In the genomic region with DNA sequence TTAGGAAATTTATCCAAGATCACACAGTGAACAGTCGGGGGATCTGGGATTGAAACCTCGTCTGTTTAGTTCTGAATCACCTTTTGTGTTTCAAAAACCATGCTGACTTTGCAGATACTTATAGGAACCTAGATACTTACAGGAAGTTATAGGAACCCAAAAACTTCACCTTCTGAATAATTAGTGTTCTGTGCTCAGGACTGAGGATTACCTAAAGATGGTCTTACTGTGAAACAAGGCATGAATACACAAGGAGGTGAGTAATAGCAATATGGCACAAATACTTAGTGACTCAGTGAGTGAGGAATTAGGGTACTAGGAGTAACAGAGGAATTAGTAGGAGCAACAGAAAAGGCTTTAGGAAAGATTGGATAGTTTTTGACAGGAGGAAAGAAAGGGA, we compare ENCODE assay signal across 22 cellular contexts.
DNase-seq lines count a peak whose midpoint lies in the region; ATAC-seq and TF ChIP-seq lines count a peak whose summit lies in the region.
"Had no signal": no experiment of that assay in that cellular context is flagged by ENCODE, and none has a peak within 500 bp of the region (broad histone marks: within the 10 kb centered on the region; RNA-seq: fewer than 3 reads in every experiment).

No MANE protein-coding gene starts in this region.

- no peaks in the 10 kb centered on the region for H3F3A ChIP-seq in PC-3 (ENCODE audit: low read length, unreplicated experiment)

- H3K9me2 ChIP-seq in PC-3 (replicated peaks; ENCODE audit: low read length), result no peaks in the 10 kb centered on the region

- H3K4me3 Mint-ChIP-seq in CD4-positive, alpha-beta memory T cell, result no peak overlapping the region
- H3K4me3 Mint-ChIP-seq: activated T-cell treated with anti-CD3 and anti-CD28 coated beads, Interleukin-2, amount 50 U/mL, for 4 hours; endodermal cell; GM23338; neural crest cell; T-helper 2 cell treated with Interferon-gamma antibody and Interleukin-4, amounts not matched to agents 5 μg/mL and 100 μg/mL, for 36 hours had no signal

- no peaks in the 10 kb centered on the region for H3K27me3 ChIP-seq in PC-3 (ENCODE audit: low read length)
- no peaks in the 10 kb centered on the region for H3K27me3 ChIP-seq in CD4-positive, alpha-beta memory T cell (ENCODE audit: insufficient read depth, low read length)
- H3K27me3 ChIP-seq: gastroesophageal sphincter had no signal

- H3K4me2 ChIP-seq in PC-3 (ENCODE audit: low read length), result peak overlapping the region; percentile 66
- H3K4me2 ChIP-seq: GM23338 had no signal

- no peaks in the 10 kb centered on the region for H3K79me2 ChIP-seq in PC-3 (ENCODE audit: low read length)

- H3K4me3 ChIP-seq in PC-3 (ENCODE audit: low read length), result no peak overlapping the region; the same call in 1 of the 2 replicates
- H3K4me3 ChIP-seq in epithelial cell of proximal tubule (ENCODE audit: low read depth, low read length), result no peak overlapping the region
- H3K4me3 ChIP-seq in CD4-positive, alpha-beta memory T cell (ENCODE audit: low read length in 2 of 2), result no peak overlapping the region
- H3K4me3 ChIP-seq: gastroesophageal sphincter, GM23338, psoas muscle, SK-N-MC had no signal

- H3K36me3 ChIP-seq in PC-3 (ENCODE audit: low read depth, low read length), result no peaks in the 10 kb centered on the region
- H3K36me3 ChIP-seq in CD4-positive, alpha-beta memory T cell (ENCODE audit: insufficient read depth, low read length), result no peaks in the 10 kb centered on the region
- H3K36me3 ChIP-seq: gastroesophageal sphincter had no signal

- DNase-seq in EL, result peak; percentile 36
- peak; percentile 85 for DNase-seq in PC-3
- peak; percentile 55 for DNase-seq in epithelial cell of proximal tubule (ENCODE audit: low read depth)
- DNase-seq in non-pigmented ciliary epithelial cell (ENCODE audit: low read depth), result peak; percentile 38
- no peak for DNase-seq in CD4-positive, alpha-beta memory T cell
- DNase-seq in NCI-H748 (lab: John Stamatoyannopoulos, UW; ENCODE audit: unreplicated experiment), result no peak
- DNase-seq: activated CD4-positive, CD25-positive, alpha-beta regulatory T cell; activated naive CD4-positive, alpha-beta T cell treated with anti-CD3 and anti-CD28 coated beads, Interleukin-2, amount 50 U/mL, for 16 hours; activated T-cell treated with anti-CD3 and anti-CD28 coated beads, Interleukin-2, amount 50 U/mL, for 4 hours; aorta; endodermal cell; Kasumi-1; NCI-H1417; NCI-H774; psoas muscle had no signal

- peak overlapping the region; percentile 94 for H3K27ac ChIP-seq in PC-3 (ENCODE audit: low read length)
- H3K27ac ChIP-seq in CD4-positive, alpha-beta memory T cell (ENCODE audit: low read depth, low read length), result no peak overlapping the region
- H3K27ac ChIP-seq: gastroesophageal sphincter, psoas muscle, SK-N-MC had no signal

- intact Hi-C loops in PC-3 (cut with micrococcal nuclease), result no loop called here
- intact Hi-C loops in CD4-positive, alpha-beta memory T cell (cut with micrococcal nuclease), result no loop called here

- H2AFZ ChIP-seq in PC-3 (ENCODE audit: low read length), result no peak overlapping the region
- H2AFZ ChIP-seq: GM23338 had no signal

- peak overlapping the region; percentile 41 for H3K9ac ChIP-seq in PC-3 (ENCODE audit: low read length)

- no peaks in the 10 kb centered on the region for H4K20me1 ChIP-seq in PC-3 (ENCODE audit: low read length)

- peaks cover 0 to 1% of the 10 kb centered on the region in 2 donors for H3K27me3 Mint-ChIP-seq in CD4-positive, alpha-beta memory T cell

- CTCF ChIA-PET in PC-3 (lab: Charles Lee), result no interaction called here
- CTCF ChIA-PET in CD4-positive, alpha-beta memory T cell (lab: Charles Lee; ENCODE audit: partially characterized antibody), result no interaction called here

- no peak overlapping the region for H3K27ac Mint-ChIP-seq in CD4-positive, alpha-beta memory T cell
- H3K27ac Mint-ChIP-seq: endodermal cell; GM23338; T-helper 2 cell treated with Interferon-gamma antibody and Interleukin-4, amounts not matched to agents 5 μg/mL and 100 μg/mL, for 36 hours had no signal

- ATAC-seq in PC-3 (peak; percentile 75), SK-N-SH treated with all-trans-retinoic acid at 6 μM for 48 hours (no peak), GM19455 (IDR thresholded peaks at IDR 0.05; ENCODE audit: unreplicated experiment) (no peak)
- ATAC-seq: activated T-cell treated with anti-CD3 and anti-CD28 coated beads, Interleukin-2, amount 50 U/mL, for 4 hours; gastroesophageal sphincter; GM23338; psoas muscle had no signal

- peaks cover 0 to 14% (median 8%) of the 10 kb centered on the region in 8 donors for H3K9me3 Mint-ChIP-seq in CD4-positive, alpha-beta memory T cell

- H3K4me1 Mint-ChIP-seq in CD4-positive, alpha-beta memory T cell, result no peaks in the 10 kb centered on the region
- H3K4me1 Mint-ChIP-seq: endodermal cell, GM23338, neural crest cell had no signal

- POLR2A ChIA-PET in PC-3 (lab: Charles Lee; ENCODE audit: unreplicated experiment), result no interaction called here
- POLR2A ChIA-PET in CD4-positive, alpha-beta memory T cell (lab: Charles Lee; ENCODE audit: partially characterized antibody), result no interaction called here

- no peaks in the 10 kb centered on the region for H3K9me3 ChIP-seq in PC-3 (ENCODE audit: low read length)
- no peaks in the 10 kb centered on the region for H3K9me3 ChIP-seq in CD4-positive, alpha-beta memory T cell (ENCODE audit: control insufficient read depth in 1 of 2, low read length in 2 of 2)
- H3K9me3 ChIP-seq: gastroesophageal sphincter, psoas muscle had no signal

- TF ChIP-seq CTCF in PC-3 (conservative IDR thresholded peaks at IDR 0.05; ENCODE audit: low read depth, low read length) (no peak), epithelial cell of proximal tubule (conservative IDR thresholded peaks at IDR 0.05; ENCODE audit: low read depth, low read length) (no peak)

- BruUV-seq in PC-3 (replicated peaks; lab: Mats Ljungman, UMichigan), result no TSS peak

- H3K36me3 Mint-ChIP-seq in CD4-positive, alpha-beta memory T cell, result no peaks in the 10 kb centered on the region

- H3K4me1 ChIP-seq in PC-3 (ENCODE audit: insufficient read depth, low read length), result peaks cover 49% of the 10 kb centered on the region
- H3K4me1 ChIP-seq in CD4-positive, alpha-beta memory T cell (ENCODE audit: insufficient read depth, low read length), result no peaks in the 10 kb centered on the region
- H3K4me1 ChIP-seq: gastroesophageal sphincter, psoas muscle had no signal

TF ChIP-seq in SK-N-SH treated with all-trans-retinoic acid at 6 μM for 48 hours, 23 proteins besides CTCF, POLR2A, EP300 and RAD21:
- TF ChIP-seq OSR1 (CRISPR knock-in tag; IDR thresholded peaks at IDR 0.05) (no peak), BACH2 (CRISPR knock-in tag; IDR thresholded peaks at IDR 0.05; ENCODE audit: borderline replicate concordance) (no peak), TOX (CRISPR knock-in tag; IDR thresholded peaks at IDR 0.05; ENCODE audit: borderline replicate concordance) (no peak), TCF4 (CRISPR knock-in tag; IDR thresholded peaks at IDR 0.05; ENCODE audit: borderline replicate concordance) (no peak), ARNTL (CRISPR knock-in tag; IDR thresholded peaks at IDR 0.05; ENCODE audit: borderline replicate concordance, low read depth) (no peak), ZFP30 (CRISPR knock-in tag; IDR thresholded peaks at IDR 0.05) (no peak), ZNF565 (CRISPR knock-in tag; conservative IDR thresholded peaks at IDR 0.05; ENCODE audit: low read depth) (no peak)
- TF ChIP-seq, protein P1, sequence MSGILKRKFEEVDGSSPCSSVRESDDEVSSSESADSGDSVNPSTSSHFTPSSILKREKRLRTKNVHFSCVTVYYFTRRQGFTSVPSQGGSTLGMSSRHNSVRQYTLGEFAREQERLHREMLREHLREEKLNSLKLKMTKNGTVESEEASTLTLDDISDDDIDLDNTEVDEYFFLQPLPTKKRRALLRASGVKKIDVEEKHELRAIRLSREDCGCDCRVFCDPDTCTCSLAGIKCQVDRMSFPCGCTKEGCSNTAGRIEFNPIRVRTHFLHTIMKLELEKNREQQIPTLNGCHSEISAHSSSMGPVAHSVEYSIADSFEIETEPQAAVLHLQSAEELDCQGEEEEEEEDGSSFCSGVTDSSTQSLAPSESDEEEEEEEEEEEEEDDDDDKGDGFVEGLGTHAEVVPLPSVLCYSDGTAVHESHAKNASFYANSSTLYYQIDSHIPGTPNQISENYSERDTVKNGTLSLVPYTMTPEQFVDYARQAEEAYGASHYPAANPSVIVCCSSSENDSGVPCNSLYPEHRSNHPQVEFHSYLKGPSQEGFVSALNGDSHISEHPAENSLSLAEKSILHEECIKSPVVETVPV (CRISPR knock-in tag; IDR thresholded peaks at IDR 0.05), result no peak

Comparison
In these comparisons a context has a peak if more than half of its experiments do, and no peak if none do; other contexts are left out.
1. DNase-seq: peak in EL (single experiment), PC-3 (single experiment), epithelial cell of proximal tubule (single experiment) and non-pigmented ciliary epithelial cell (single experiment); none in CD4-positive, alpha-beta memory T cell (0 of 5) and NCI-H748 (single experiment).